In genomic region chr22:23417327-23417726, GRCh38 we compare ENCODE assay signal across 7 cellular contexts.
DNase-seq lines count a peak whose midpoint lies in the region; FAIRE-seq and TF ChIP-seq lines count a peak whose summit lies in the region.
"Not testable (repeated sequence)": the region's sequence is repeated elsewhere in the genome, so short reads cannot be mapped to it uniquely, and the experiment has no call there.

No MANE protein-coding gene starts in this region.

- TF ChIP-seq POLR2A in H54 (IDR thresholded peaks at IDR 0.05; ENCODE audit: low read depth, low read length), result not testable (repeated sequence)

- H3K9me3 ChIP-seq in SJSA1 (replicated peaks); astrocyte (ENCODE audit: insufficient read depth, low read depth, low read length); hepatocyte (ENCODE audit: low read depth); smooth muscle cell (replicated peaks; ENCODE audit: low read depth): not testable (repeated sequence)

- H3K4me1 Mint-ChIP-seq in astrocyte (ENCODE audit: low read depth, unreplicated experiment), result peaks cover 33% of the 10 kb centered on the region

- H4K20me1 ChIP-seq in astrocyte (ENCODE audit: insufficient read depth, low read length); hepatocyte (ENCODE audit: insufficient read depth, poor library complexity, severe bottlenecking); smooth muscle cell (ENCODE audit: low read depth): not testable (repeated sequence)

- peak overlapping the region; percentile 87 for H3K27ac Mint-ChIP-seq in astrocyte (ENCODE audit: unreplicated experiment)

- H3K36me3 ChIP-seq in SJSA1; astrocyte (ENCODE audit: insufficient read depth, low read length); hepatocyte (replicated peaks; ENCODE audit: insufficient read depth, low read depth); smooth muscle cell (ENCODE audit: low read depth): not testable (repeated sequence)

- DNase-seq in DMS53 (lab: John Stamatoyannopoulos, UW) (peak; percentile 8), MV-4-11 (lab: John Stamatoyannopoulos, UW) (peak; percentile 75), SJSA1 (ENCODE audit: low read depth in 1 of 2, low spot score in 2 of 2) (peak in 1 of 2 experiments; percentile 67), astrocyte (ENCODE audit: low read depth) (peak; percentile 59)
- DNase-seq in H54 (ENCODE audit: insufficient read length, low spot score); hepatocyte (ENCODE audit: low spot score); smooth muscle cell (lab: John Stamatoyannopoulos, UW; ENCODE audit: unreplicated experiment): not testable (repeated sequence)

- H3K9me3 Mint-ChIP-seq in astrocyte (ENCODE audit: unreplicated experiment), result not testable (repeated sequence)

- H2AFZ ChIP-seq in astrocyte (ENCODE audit: low read depth, low read length); hepatocyte; smooth muscle cell (ENCODE audit: low read depth): not testable (repeated sequence)

- TF ChIP-seq CTCF in astrocyte (IDR thresholded peaks at IDR 0.05; ENCODE audit: insufficient read depth, low read depth, low read length); hepatocyte (IDR thresholded peaks at IDR 0.05; ENCODE audit: poor library complexity); smooth muscle cell (IDR thresholded peaks at IDR 0.05; ENCODE audit: borderline replicate concordance, insufficient read depth, poor library complexity, severe bottlenecking): not testable (repeated sequence)

- not testable (repeated sequence) for H3K27me3 ChIP-seq in SJSA1 (replicated peaks); astrocyte (ENCODE audit: insufficient read depth, low read length); hepatocyte; smooth muscle cell (ENCODE audit: low read depth)

- H3F3A ChIP-seq in smooth muscle cell (ENCODE audit: low read depth), result not testable (repeated sequence)

- H3K79me2 ChIP-seq in astrocyte (ENCODE audit: insufficient read depth, low read length); hepatocyte; smooth muscle cell (ENCODE audit: low read depth): not testable (repeated sequence)

- not testable (repeated sequence) for H3K4me3 Mint-ChIP-seq in astrocyte (ENCODE audit: unreplicated experiment)

- peak; percentile 20 for FAIRE-seq in H54 (lab: Jason Lieb, UNC)
- FAIRE-seq in astrocyte (lab: Jason Lieb, UNC), result peak; percentile 68

- not testable (repeated sequence) for H3K4me3 ChIP-seq in SJSA1; astrocyte (ENCODE audit: insufficient read depth, low read depth, low read length); hepatocyte; smooth muscle cell

- not testable (repeated sequence) for H3K36me3 Mint-ChIP-seq in astrocyte (ENCODE audit: low read depth, unreplicated experiment)

- H3K9ac ChIP-seq in astrocyte (ENCODE audit: low read length); smooth muscle cell (ENCODE audit: low read depth): not testable (repeated sequence)

- not testable (repeated sequence) for H3K4me2 ChIP-seq in astrocyte (ENCODE audit: low read length); hepatocyte
- peak overlapping the region; percentile 15 for H3K4me2 ChIP-seq in smooth muscle cell

- WGBS in hepatocyte (ENCODE audit: low lambda C conversion rate, missing lambda C conversion rate), result 68% methylated on average over 2 of the region's 3 CpGs
- 0% methylated on average over 3 of the region's 3 CpGs for WGBS in smooth muscle cell (ENCODE audit: low lambda C conversion rate)

- not testable (repeated sequence) for H3K9me2 ChIP-seq in hepatocyte (replicated peaks; ENCODE audit: insufficient read depth)

- H3K27me3 Mint-ChIP-seq in astrocyte (ENCODE audit: low read depth, unreplicated experiment), result peaks cover 10% of the 10 kb centered on the region

- H3K27ac ChIP-seq in SJSA1 (peak overlapping the region; percentile 56), astrocyte (ENCODE audit: low read depth, low read length) (peak overlapping the region; percentile 33), hepatocyte (peak overlapping the region; percentile 59), smooth muscle cell (ENCODE audit: low read depth) (peak overlapping the region; percentile 72)

- H3K4me1 ChIP-seq in SJSA1 (replicated peaks), result peaks cover 16% of the 10 kb centered on the region
- H3K4me1 ChIP-seq in astrocyte (ENCODE audit: insufficient read depth, low read length); hepatocyte (ENCODE audit: insufficient read depth); smooth muscle cell (ENCODE audit: low read depth): not testable (repeated sequence)
